ENCODE assay signal across 8 cellular contexts in genomic region chr4:54234497-54235205, GRCh38. TPM values are rescaled to one million over a fixed set of nuclear protein-coding genes. Genes with fewer than 3 reads are reported as not detected.
DNase-seq lines count a peak whose midpoint lies in the region; ATAC-seq, FAIRE-seq and TF ChIP-seq lines count a peak whose summit lies in the region.

No MANE protein-coding gene starts in this region.

- H3K4me3 ChIP-seq in heart left ventricle: peak overlapping the region in 11 of 12 donors; percentile 35 to 80 (median 58)
- peak overlapping the region; percentile 87 for H3K4me3 ChIP-seq in adipocyte (ENCODE audit: low read length)
- H3K4me3 ChIP-seq in lower lobe of right lung: peak overlapping the region; percentile 59

- peaks cover 6 to 50% (median 39%) of the 10 kb centered on the region in 12 donors for H3K4me1 ChIP-seq in heart left ventricle
- H3K4me1 ChIP-seq in adipocyte (ENCODE audit: control insufficient read depth, insufficient read depth, low read length): peaks cover 43% of the 10 kb centered on the region
- H3K4me1 ChIP-seq in lower lobe of right lung: peaks cover 49% of the 10 kb centered on the region

- TF ChIP-seq CTCF in heart left ventricle (IDR thresholded peaks at IDR 0.05) (peak in 2 of 12 donors; percentile 9 to 17), lower lobe of right lung (IDR thresholded peaks at IDR 0.05) (no peak)

- peak overlapping the region; percentile 99 for H3K9ac ChIP-seq in adipocyte (ENCODE audit: low read length)

- no peak for TF ChIP-seq POLR2A in heart left ventricle (IDR thresholded peaks at IDR 0.05)

- no peak for DNase-seq in heart left ventricle
- DNase-seq in cardiac septum (ENCODE audit: low spot score): no peak
- peak; percentile 46 for DNase-seq in adipocyte (ENCODE audit: low read depth)
- DNase-seq in lower lobe of right lung: no peak
- peak; percentile 27 for DNase-seq in urothelium cell line (ENCODE audit: low spot score)
- DNase-seq in head of caudate nucleus: no peak
- no peak for DNase-seq in HUDEP-2 (lab: John Stamatoyannopoulos, UW; ENCODE audit: unreplicated experiment in 76 of 76)

- no peak overlapping the region for H3K27ac ChIP-seq in heart left ventricle
- H3K27ac ChIP-seq in lower lobe of right lung: no peak overlapping the region

- ATAC-seq in heart left ventricle: no peak
- ATAC-seq in lower lobe of right lung: no peak
- no peak for ATAC-seq in GM21423 (IDR thresholded peaks at IDR 0.05; ENCODE audit: unreplicated experiment)

- no peak for FAIRE-seq in urothelium cell line (lab: Jason Lieb, UNC)

- intact Hi-C loops in heart left ventricle (cut with DNase I) (loop anchor here (2.0 to 10.0 kb wide), 14 partner anchors 326 to 2002 kb away; no protein-coding TSS in a partner anchor), cardiac septum (cut with DNase I) (loop anchor here (2.0 to 10.0 kb wide), 4 partner anchors 867 to 2002 kb away; partner anchors contain the start of gene SCFD2), lower lobe of right lung (cut with DNase I) (no loop called here), head of caudate nucleus (cut with DNase I) (loop anchor here (5.0 kb wide), 3 partner anchors 327 to 1212 kb away; no protein-coding TSS in a partner anchor)

- H3K27me3 ChIP-seq in heart left ventricle (peaks cover 26 to 38% (median 30%) of the 10 kb centered on the region in 9 donors), adipocyte (replicated peaks; ENCODE audit: control insufficient read depth, insufficient read depth, low read length) (no peaks in the 10 kb centered on the region), lower lobe of right lung (ENCODE audit: low read depth) (peaks cover 32% of the 10 kb centered on the region)

- WGBS in heart left ventricle, 4 donors: 19 to 23% (median 21%) methylated on average over 10 of the region's 10 CpGs

- H3K9me3 ChIP-seq in heart left ventricle (no peaks in the 10 kb centered on the region), adipocyte (ENCODE audit: control insufficient read depth, low read length) (no peaks in the 10 kb centered on the region), lower lobe of right lung (no peaks in the 10 kb centered on the region)

- H3K36me3 ChIP-seq in heart left ventricle (no peaks in the 10 kb centered on the region), adipocyte (ENCODE audit: control insufficient read depth, insufficient read depth, low read length, severe bottlenecking) (peaks cover 26% of the 10 kb centered on the region), lower lobe of right lung (no peaks in the 10 kb centered on the region)

RNA-seq across cellular contexts. Expression of gene PDGFRA, which starts 5.6 kb away (rescaled TPM):
- total RNA-seq in heart left ventricle: 10 to 100 TPM in 8 of 9 donors, 1 to 10 TPM in 1; 8.0 to 58.1 (median 22.6) TPM
- polyA plus RNA-seq in heart left ventricle: 10 to 100 TPM in 1 of 2 donors, 1 to 10 TPM in 1; 4.3 to 17.6 TPM
- total RNA-seq in cardiac septum: 23.4 TPM
- 69.5 TPM for total RNA-seq in lower lobe of right lung

Comparison
In these comparisons a context has a peak if more than half of its experiments do, and no peak if none do; other contexts are left out.
1. DNase-seq: peak in adipocyte (single experiment) and urothelium cell line (single experiment); none in heart left ventricle (0 of 5), cardiac septum (single experiment), lower lobe of right lung (single experiment), head of caudate nucleus (0 of 42) and HUDEP-2 (0 of 76).
2. Peak in every context shown above with its lines, with median percentiles within 50 percentile points of each other: H3K4me3 ChIP-seq.